9 cellular contexts compared by ENCODE assay signal in the genomic region with DNA sequence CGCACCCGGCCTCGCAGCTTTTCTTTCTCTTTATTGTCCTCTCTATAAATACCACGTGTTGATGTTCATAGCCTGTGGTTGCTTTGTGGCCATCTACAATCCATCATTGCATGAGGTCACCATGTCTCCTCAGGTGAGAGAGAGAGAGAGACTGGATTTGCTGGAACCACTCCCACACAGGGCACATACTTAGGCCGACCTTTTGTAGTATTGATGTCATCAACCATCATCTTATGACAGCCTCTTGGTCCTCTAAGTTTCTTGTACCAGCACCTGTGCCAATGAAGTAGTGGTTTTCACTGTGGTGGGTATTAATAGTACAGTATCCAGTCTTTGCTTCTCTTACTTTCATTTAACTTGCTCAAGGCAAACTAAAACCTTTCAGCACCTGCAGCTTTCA. TPM values are rescaled to one million over a fixed set of nuclear protein-coding genes. Genes with fewer than 3 reads are reported as not detected.
DNase-seq lines count a peak whose midpoint lies in the region; ATAC-seq, FAIRE-seq and TF ChIP-seq lines count a peak whose summit lies in the region.
"Had no signal": no experiment of that assay in that cellular context is flagged by ENCODE, and none has a peak within 500 bp of the region (broad histone marks: within the 10 kb centered on the region; RNA-seq: fewer than 3 reads in every experiment).

No MANE protein-coding gene starts in this region.

- ATAC-seq in CD4-positive, alpha-beta T cell (ENCODE audit: poor library complexity), result peak; percentile 43
- ATAC-seq in GM21526 (IDR thresholded peaks at IDR 0.05; ENCODE audit: low FRiP score, unreplicated experiment), result peak; percentile 50

- no peak for DNase-seq in CD4-positive, alpha-beta T cell
- DNase-seq in RCC 7860 (ENCODE audit: low spot score), result peak; percentile 81
- DNase-seq in kidney epithelial cell (ENCODE audit: low read depth), result peak; percentile 78
- DNase-seq in NCI-H1092 (lab: John Stamatoyannopoulos, UW), result no peak
- DNase-seq in NCI-H1694 treated with DMSO at 0.1 percent for 48 hours (lab: John Stamatoyannopoulos, UW), result no peak
- no peak for DNase-seq in glutamatergic neuron
- no peak for DNase-seq in activated CD4-positive, CD25-positive, alpha-beta regulatory T cell treated with anti-CD3 and anti-CD28 coated beads, Interleukin-2, amount 50 U/mL, for 72 hours
- DNase-seq: NCI-H1930 had no signal

- H3K9me3 Mint-ChIP-seq in CD4-positive, alpha-beta T cell, result no peaks in the 10 kb centered on the region
- H3K9me3 Mint-ChIP-seq in glutamatergic neuron (ENCODE audit: unreplicated experiment), result peaks cover 2% of the 10 kb centered on the region

- FAIRE-seq in RCC 7860 (lab: Jason Lieb, UNC), result no peak

- no peak overlapping the region for H3K4me3 ChIP-seq in kidney epithelial cell (ENCODE audit: low read depth, low read length)

- POLR2A ChIA-PET in CD4-positive, alpha-beta T cell (lab: Charles Lee), result no interaction called here

- H3K4me1 Mint-ChIP-seq in CD4-positive, alpha-beta T cell (ENCODE audit: low read depth), result no peaks in the 10 kb centered on the region
- peaks cover 2% of the 10 kb centered on the region for H3K4me1 Mint-ChIP-seq in glutamatergic neuron (ENCODE audit: low read depth, unreplicated experiment)

- no peaks in the 10 kb centered on the region for H3K27me3 Mint-ChIP-seq in CD4-positive, alpha-beta T cell
- peaks cover 6% of the 10 kb centered on the region for H3K27me3 Mint-ChIP-seq in glutamatergic neuron (ENCODE audit: unreplicated experiment)

- no peaks in the 10 kb centered on the region for H3K27me3 ChIP-seq in CD4-positive, alpha-beta T cell (ENCODE audit: control insufficient read depth, insufficient read depth, low read length)
- no peaks in the 10 kb centered on the region for H3K27me3 ChIP-seq in kidney epithelial cell (ENCODE audit: control insufficient read depth, insufficient read depth, low read length)

- H3K4me3 Mint-ChIP-seq in CD4-positive, alpha-beta T cell, result no peak overlapping the region
- no peak overlapping the region for H3K4me3 Mint-ChIP-seq in glutamatergic neuron (ENCODE audit: unreplicated experiment)

- CTCF ChIA-PET in CD4-positive, alpha-beta T cell (lab: Charles Lee), result no interaction called here

- intact Hi-C loops in CD4-positive, alpha-beta T cell (cut with DNase I, micrococcal nuclease), result no loop called here

- no peaks in the 10 kb centered on the region for H3K9me3 ChIP-seq in CD4-positive, alpha-beta T cell (ENCODE audit: control insufficient read depth, low read length)

- H3K36me3 Mint-ChIP-seq in CD4-positive, alpha-beta T cell (ENCODE audit: low read depth), result no peaks in the 10 kb centered on the region
- no peaks in the 10 kb centered on the region for H3K36me3 Mint-ChIP-seq in glutamatergic neuron (ENCODE audit: unreplicated experiment)

- no peaks in the 10 kb centered on the region for H3K36me3 ChIP-seq in kidney epithelial cell (ENCODE audit: control insufficient read depth, insufficient read depth, low read length)

- H3K27ac ChIP-seq in CD4-positive, alpha-beta T cell (ENCODE audit: low read depth, low read length), result no peak overlapping the region

- no peak for TF ChIP-seq CTCF in CD4-positive, alpha-beta T cell (IDR thresholded peaks at IDR 0.05)
- TF ChIP-seq CTCF in kidney epithelial cell (IDR thresholded peaks at IDR 0.05; ENCODE audit: insufficient read depth, low read length, poor library complexity, severe bottlenecking) (no peak), glutamatergic neuron (IDR thresholded peaks at IDR 0.05; ENCODE audit: partially characterized antibody, unreplicated experiment) (no peak)

- no peak overlapping the region for H3K27ac Mint-ChIP-seq in CD4-positive, alpha-beta T cell
- H3K27ac Mint-ChIP-seq in glutamatergic neuron (ENCODE audit: unreplicated experiment), result no peak overlapping the region

RNA-seq across cellular contexts. Expression of a gene that starts 22.8 kb away (rescaled TPM):
- total RNA-seq in CD4-positive, alpha-beta T cell, result not detected
- total RNA-seq in kidney epithelial cell (4.5 and 6.1 TPM in 2 replicates), glutamatergic neuron (ENCODE audit: unreplicated experiment) (not detected)

RNA-seq across cellular contexts. Expression of a gene that starts 31.2 kb away (rescaled TPM):
- total RNA-seq in CD4-positive, alpha-beta T cell, result not detected
- total RNA-seq in kidney epithelial cell (4.2 and 4.5 TPM in 2 replicates), glutamatergic neuron (ENCODE audit: unreplicated experiment) (0.69 TPM)

RNA-seq across cellular contexts. Expression of a gene that starts 58.8 kb away (rescaled TPM):
- not detected for total RNA-seq in CD4-positive, alpha-beta T cell
- total RNA-seq in kidney epithelial cell, result 25.5 and 31.1 TPM in 2 replicates
- total RNA-seq in glutamatergic neuron (ENCODE audit: unreplicated experiment), result 43.3 TPM

Comparison
In these comparisons a context has a peak if more than half of its experiments do, and no peak if none do; other contexts are left out.
1. DNase-seq: peak in RCC 7860 (single experiment) and kidney epithelial cell (single experiment); none in CD4-positive, alpha-beta T cell (0 of 10), NCI-H1092 (single experiment), NCI-H1694 treated with DMSO at 0.1 percent for 48 hours (single experiment), glutamatergic neuron (single experiment) and activated CD4-positive, CD25-positive, alpha-beta regulatory T cell treated with anti-CD3 and anti-CD28 coated beads, Interleukin-2, amount 50 U/mL, for 72 hours (single experiment).
2. RNA of a gene that starts 58.8 kb away (total RNA-seq): 43.3 TPM in glutamatergic neuron (single experiment) and 25.5 to 31.1 TPM in kidney epithelial cell; not detected in CD4-positive, alpha-beta T cell; every median in the first group is over 10 times any median in the second.